ENCODE assay signal across 8 cellular contexts in genomic region chr6:156988276-156989158, GRCh38.
DNase-seq lines count a peak whose midpoint lies in the region; ATAC-seq and TF ChIP-seq lines count a peak whose summit lies in the region.

No MANE protein-coding gene starts in this region.

- no peaks in the 10 kb centered on the region for H3K9me3 Mint-ChIP-seq in stimulated activated naive CD8-positive, alpha-beta T cell treated with anti-CD3 and anti-CD28 coated beads, Interleukin-15, Interleukin-2, amounts not matched to agents 100 ng/mL and 50 ng/mL, for 24 hours
- H3K9me3 Mint-ChIP-seq in activated CD4-positive, alpha-beta memory T cell treated with anti-CD3 and anti-CD28 coated beads for 36 hours, result no peaks in the 10 kb centered on the region
- no peaks in the 10 kb centered on the region for H3K9me3 Mint-ChIP-seq in osteocyte (ENCODE audit: unreplicated experiment)

- H3K27ac Mint-ChIP-seq in stimulated activated naive CD8-positive, alpha-beta T cell treated with anti-CD3 and anti-CD28 coated beads, Interleukin-15, Interleukin-2, amounts not matched to agents 100 ng/mL and 50 ng/mL, for 24 hours, result peak overlapping the region; percentile 17
- no peak overlapping the region for H3K27ac Mint-ChIP-seq in activated CD4-positive, alpha-beta memory T cell treated with anti-CD3 and anti-CD28 coated beads for 36 hours
- H3K27ac Mint-ChIP-seq in osteocyte (ENCODE audit: unreplicated experiment), result no peak overlapping the region

- DNase-seq in astrocyte of the spinal cord (ENCODE audit: low read depth, low spot score) (peak; percentile 26), NCI-H446 treated with DMSO at 0.1 percent for 48 hours (lab: John Stamatoyannopoulos, UW) (no peak), osteocyte (ENCODE audit: extremely low spot score, unreplicated experiment) (no peak)
- no peak for DNase-seq in activated CD4-positive, alpha-beta memory T cell treated with anti-CD3 and anti-CD28 coated beads for 36 hours

- no peaks in the 10 kb centered on the region for H3K27me3 Mint-ChIP-seq in stimulated activated naive CD8-positive, alpha-beta T cell treated with anti-CD3 and anti-CD28 coated beads, Interleukin-15, Interleukin-2, amounts not matched to agents 100 ng/mL and 50 ng/mL, for 24 hours
- no peaks in the 10 kb centered on the region for H3K27me3 Mint-ChIP-seq in activated CD4-positive, alpha-beta memory T cell treated with anti-CD3 and anti-CD28 coated beads for 36 hours
- H3K27me3 Mint-ChIP-seq in osteocyte (ENCODE audit: unreplicated experiment), result no peaks in the 10 kb centered on the region

- peaks cover 59% of the 10 kb centered on the region for H3K4me1 Mint-ChIP-seq in stimulated activated naive CD8-positive, alpha-beta T cell treated with anti-CD3 and anti-CD28 coated beads, Interleukin-15, Interleukin-2, amounts not matched to agents 100 ng/mL and 50 ng/mL, for 24 hours (ENCODE audit: low read depth)
- H3K4me1 Mint-ChIP-seq in activated CD4-positive, alpha-beta memory T cell treated with anti-CD3 and anti-CD28 coated beads for 36 hours (ENCODE audit: low read depth), result peaks cover 48% of the 10 kb centered on the region
- peaks cover 51% of the 10 kb centered on the region for H3K4me1 Mint-ChIP-seq in osteocyte (ENCODE audit: unreplicated experiment)

- H3K4me3 ChIP-seq in astrocyte of the spinal cord (ENCODE audit: low read depth, low read length), result no peak overlapping the region

- intact Hi-C loops in activated CD4-positive, alpha-beta memory T cell treated with anti-CD3 and anti-CD28 coated beads for 36 hours (cut with micrococcal nuclease), result no loop called here

- in situ Hi-C loops in astrocyte of the spinal cord (cut with HindIII; ENCODE audit: low sequenced_read_pairs), result no loop called here

- no peak for TF ChIP-seq CTCF in astrocyte of the spinal cord (IDR thresholded peaks at IDR 0.05; ENCODE audit: low read depth, low read length)
- TF ChIP-seq CTCF in osteocyte (IDR thresholded peaks at IDR 0.05), result no peak

- peak; percentile 66 for ATAC-seq in GM18498 (IDR thresholded peaks at IDR 0.05; ENCODE audit: unreplicated experiment)
- peak; percentile 73 for ATAC-seq in GM21390 (IDR thresholded peaks at IDR 0.05; ENCODE audit: unreplicated experiment)
- ATAC-seq in HG03565 (IDR thresholded peaks at IDR 0.05; ENCODE audit: unreplicated experiment), result peak; percentile 51

- CTCF ChIA-PET in activated CD4-positive, alpha-beta memory T cell treated with anti-CD3 and anti-CD28 coated beads for 36 hours (lab: Charles Lee), result no interaction called here

- POLR2A ChIA-PET in activated CD4-positive, alpha-beta memory T cell treated with anti-CD3 and anti-CD28 coated beads for 36 hours (lab: Charles Lee), result interaction anchor here (0.5 kb wide), 1 partner anchor 54 kb away, joined by 3 read pairs; no protein-coding TSS in a partner anchor

- no peaks in the 10 kb centered on the region for H3K36me3 Mint-ChIP-seq in stimulated activated naive CD8-positive, alpha-beta T cell treated with anti-CD3 and anti-CD28 coated beads, Interleukin-15, Interleukin-2, amounts not matched to agents 100 ng/mL and 50 ng/mL, for 24 hours (ENCODE audit: low read depth)
- no peaks in the 10 kb centered on the region for H3K36me3 Mint-ChIP-seq in activated CD4-positive, alpha-beta memory T cell treated with anti-CD3 and anti-CD28 coated beads for 36 hours
- no peaks in the 10 kb centered on the region for H3K36me3 Mint-ChIP-seq in osteocyte (ENCODE audit: unreplicated experiment)

- no peak overlapping the region for H3K4me3 Mint-ChIP-seq in stimulated activated naive CD8-positive, alpha-beta T cell treated with anti-CD3 and anti-CD28 coated beads, Interleukin-15, Interleukin-2, amounts not matched to agents 100 ng/mL and 50 ng/mL, for 24 hours
- H3K4me3 Mint-ChIP-seq in activated CD4-positive, alpha-beta memory T cell treated with anti-CD3 and anti-CD28 coated beads for 36 hours, result no peak overlapping the region
- H3K4me3 Mint-ChIP-seq in osteocyte (ENCODE audit: unreplicated experiment), result no peak overlapping the region
